ENCODE assay signal across 8 cellular contexts in the genomic region with DNA sequence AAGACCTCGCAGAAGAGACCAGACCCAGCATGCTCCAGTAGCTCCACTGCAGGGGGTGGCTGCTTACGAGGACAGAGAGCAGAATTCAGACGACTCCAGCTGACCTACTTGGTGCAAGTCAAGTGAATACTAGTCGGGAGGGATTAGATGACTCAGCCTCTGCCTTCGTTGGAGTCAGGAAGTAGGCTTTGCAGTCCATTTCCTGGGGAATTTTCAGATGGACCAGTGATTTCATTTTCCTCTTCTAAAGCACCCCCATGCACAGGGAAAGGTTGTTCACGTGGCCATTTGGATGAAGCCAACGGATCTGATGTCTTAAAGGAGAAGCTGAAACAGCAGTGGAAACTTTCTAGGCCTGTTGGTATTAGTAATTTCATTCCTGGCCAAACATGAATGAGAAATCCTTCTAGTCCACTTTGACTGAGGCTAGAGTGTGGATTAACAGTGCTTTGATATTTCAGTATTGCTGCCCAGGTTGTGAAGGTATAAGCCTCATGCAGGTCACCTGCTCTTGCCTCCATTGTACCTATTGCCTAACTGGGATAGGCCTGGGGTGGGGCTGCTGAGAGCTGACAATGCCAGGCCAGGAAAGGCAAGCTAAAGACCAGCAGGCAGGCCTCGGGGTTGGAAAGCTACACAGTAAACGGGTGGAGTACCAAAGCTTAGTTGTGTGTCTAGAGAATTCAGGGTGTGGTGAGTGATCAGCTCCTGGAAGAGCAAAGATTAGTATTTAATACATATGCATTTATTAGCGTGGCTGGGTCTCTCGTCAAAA.
DNase-seq lines count a peak whose midpoint lies in the region; ATAC-seq and TF ChIP-seq lines count a peak whose summit lies in the region.

No MANE protein-coding gene starts in this region.

- no peaks in the 10 kb centered on the region for H3K9me3 Mint-ChIP-seq in immature natural killer cell
- no peaks in the 10 kb centered on the region for H3K9me3 Mint-ChIP-seq in CD4-positive, alpha-beta T cell

- H3K4me3 ChIP-seq in AG09309 (ENCODE audit: control insufficient read depth, low read depth, low read length) (no peak overlapping the region), HUES6 (ENCODE audit: low read depth, low read length) (no peak overlapping the region), brain microvascular endothelial cell (ENCODE audit: low read depth, low read length) (no peak overlapping the region), lung (no peak overlapping the region)

- POLR2A ChIA-PET in CD4-positive, alpha-beta T cell (lab: Charles Lee) = no interaction called here

- peaks cover 39 to 46% of the 10 kb centered on the region in 2 donors for H3K4me1 Mint-ChIP-seq in immature natural killer cell
- H3K4me1 Mint-ChIP-seq in CD4-positive, alpha-beta T cell (ENCODE audit: low read depth) = peaks cover 7% of the 10 kb centered on the region

- no peak overlapping the region for H3K4me3 Mint-ChIP-seq in immature natural killer cell
- no peak overlapping the region for H3K4me3 Mint-ChIP-seq in CD4-positive, alpha-beta T cell

- 49 to 53% methylated on average over 11 of the region's 11 CpGs for WGBS in lung, 2 donors

- peaks cover 6 to 20% (median 20%) of the 10 kb centered on the region in 3 donors for H3K36me3 Mint-ChIP-seq in immature natural killer cell
- peaks cover 9% of the 10 kb centered on the region for H3K36me3 Mint-ChIP-seq in CD4-positive, alpha-beta T cell (ENCODE audit: low read depth)

- H3K36me3 ChIP-seq in HUES6 (ENCODE audit: control insufficient read depth, insufficient read depth, low read length) (no peaks in the 10 kb centered on the region), brain microvascular endothelial cell (replicated peaks) (no peaks in the 10 kb centered on the region), lung (ENCODE audit: control insufficient read depth in 2 of 2, insufficient read depth in 2 of 2, low read length in 2 of 2) (no peaks in the 10 kb centered on the region)

- in situ Hi-C loops in brain microvascular endothelial cell (cut with HindIII; ENCODE audit: low pct_ligation_motif_present, low sequenced_read_pairs) = no loop called here

- peak overlapping the region; percentile 37 for H3K9ac ChIP-seq in HUES6 (ENCODE audit: low read length)

- H3K27ac Mint-ChIP-seq in immature natural killer cell = peak overlapping the region in 2 of 6 donors; percentile 54 to 70
- no peak overlapping the region for H3K27ac Mint-ChIP-seq in CD4-positive, alpha-beta T cell

- intact Hi-C loops in CD4-positive, alpha-beta T cell (cut with DNase I, micrococcal nuclease) = no loop called here

- CTCF ChIA-PET in CD4-positive, alpha-beta T cell (lab: Charles Lee) = interaction anchor here (1.2 to 1.5 kb wide), 2 partner anchors 25 to 292 kb away, joined by 3 to 4 read pairs; no protein-coding TSS in a partner anchor

- peak; percentile 84 for DNase-seq in AG09309 (ENCODE audit: low read depth)
- DNase-seq in brain microvascular endothelial cell = peak; percentile 95
- no peak for DNase-seq in lung (ENCODE audit: low spot score)
- no peak for DNase-seq in immature natural killer cell
- no peak for DNase-seq in CD4-positive, alpha-beta T cell
- no peak for DNase-seq in activated CD4-positive, alpha-beta T cell treated with anti-CD3 and anti-CD28 coated beads, Interleukin-2, amount 50 U/mL, for 1 hour

- no peak overlapping the region for H3K27ac ChIP-seq in HUES6 (ENCODE audit: low read depth, low read length)
- peak overlapping the region; percentile 90 for H3K27ac ChIP-seq in brain microvascular endothelial cell
- H3K27ac ChIP-seq in lung (ENCODE audit: low read depth in 1 of 2, low read length in 1 of 2) = peak overlapping the region; percentile 54 to 57
- H3K27ac ChIP-seq in CD4-positive, alpha-beta T cell (ENCODE audit: low read depth, low read length) = no peak overlapping the region

- H3K9me3 ChIP-seq in HUES6 (ENCODE audit: control insufficient read depth, insufficient read depth, low read depth, low read length) (no peaks in the 10 kb centered on the region), lung (ENCODE audit: control insufficient read depth in 2 of 2, insufficient read depth in 1 of 2, low read length in 1 of 2) (no peaks in the 10 kb centered on the region)
- H3K9me3 ChIP-seq in CD4-positive, alpha-beta T cell (ENCODE audit: control insufficient read depth, low read length) = no peaks in the 10 kb centered on the region

- peak; percentile 44 for ATAC-seq in lung (ENCODE audit: insufficient read depth, low FRiP score)
- no peak for ATAC-seq in CD4-positive, alpha-beta T cell (ENCODE audit: poor library complexity)
- ATAC-seq in GM19023 (IDR thresholded peaks at IDR 0.05; ENCODE audit: unreplicated experiment) = no peak

- H3K4me1 ChIP-seq in HUES6 (ENCODE audit: control insufficient read depth, insufficient read depth, low read length) (peaks cover 29% of the 10 kb centered on the region), lung (ENCODE audit: control insufficient read depth in 2 of 2, insufficient read depth in 2 of 2, low read length in 2 of 2) (peaks cover 4 to 12% of the 10 kb centered on the region in 2 donors)

- TF ChIP-seq CTCF in AG09309 (IDR thresholded peaks at IDR 0.05; ENCODE audit: control insufficient read depth, insufficient read depth, low read depth, low read length, missing control alignments) = no peak
- no peak for TF ChIP-seq CTCF in brain microvascular endothelial cell (IDR thresholded peaks at IDR 0.05; ENCODE audit: low read depth, low read length, missing control alignments)
- no peak for TF ChIP-seq CTCF in lung (IDR thresholded peaks at IDR 0.05; ENCODE audit: control extremely low read depth, extremely low read depth)
- no peak for TF ChIP-seq CTCF in CD4-positive, alpha-beta T cell (IDR thresholded peaks at IDR 0.05)

- H3K27me3 ChIP-seq in HUES6 (ENCODE audit: control insufficient read depth, insufficient read depth, low read length) (no peaks in the 10 kb centered on the region), brain microvascular endothelial cell (replicated peaks) (no peaks in the 10 kb centered on the region), lung (ENCODE audit: control insufficient read depth, insufficient read depth) (no peaks in the 10 kb centered on the region)
- H3K27me3 ChIP-seq in CD4-positive, alpha-beta T cell (ENCODE audit: control insufficient read depth, insufficient read depth, low read length) = no peaks in the 10 kb centered on the region

- peaks cover 0 to 4% (median 2%) of the 10 kb centered on the region in 3 donors for H3K27me3 Mint-ChIP-seq in immature natural killer cell (ENCODE audit: low read depth in 3 of 3)
- no peaks in the 10 kb centered on the region for H3K27me3 Mint-ChIP-seq in CD4-positive, alpha-beta T cell

Comparison
In these comparisons a context has a peak if more than half of its experiments do, and no peak if none do; other contexts are left out.
1. DNase-seq: peak in AG09309 (single experiment) and brain microvascular endothelial cell (single experiment); none in lung (single experiment), immature natural killer cell (0 of 3), CD4-positive, alpha-beta T cell (0 of 10) and activated CD4-positive, alpha-beta T cell treated with anti-CD3 and anti-CD28 coated beads, Interleukin-2, amount 50 U/mL, for 1 hour (single experiment).
2. H3K27ac ChIP-seq: peak in brain microvascular endothelial cell (single experiment) and lung (2 of 2); none in HUES6 (single experiment) and CD4-positive, alpha-beta T cell (single experiment).